ENCODE assay signal across 8 cellular contexts in genomic region chr6:147204060-147204785, GRCh38. TPM values are rescaled to one million over a fixed set of nuclear protein-coding genes. Genes with fewer than 3 reads are reported as not detected.
A peak's percentile ranks its signal among the peaks of the same experiment; 100 is the strongest.
DNase-seq lines count a peak whose midpoint lies in the region; ATAC-seq, FAIRE-seq and TF ChIP-seq lines count a peak whose summit lies in the region.

Gene STXBP5 (plus strand): TSS chr6:147204417. CDS start chr6:147204533, 116 bp downstream.

- H3K36me3 ChIP-seq in DND-41 (ENCODE audit: insufficient read depth, low read length): no peaks in the 10 kb centered on the region
- peaks cover 25% of the 10 kb centered on the region for H3K36me3 ChIP-seq in K562 (ENCODE audit: control insufficient read depth, insufficient read depth, low read length)

- POLR2A ChIA-PET in K562 (lab: Yijun Ruan, JAX): interaction anchor here (0.6 to 3.8 kb wide), 8 partner anchors 10 to 397 kb away, joined by 3 to 18 read pairs (median 4); no protein-coding TSS in a partner anchor

- H3K4me3 ChIP-seq in DND-41 (ENCODE audit: low read depth in 1 of 2, low read length in 2 of 2) (peak within 1 kb of the TSS; percentile 58 to 60; a peak in 3 of 4 replicates), K562 (peak within 1 kb of the TSS; percentile 88), iPS-11a (ENCODE audit: low read depth, low read length) (peak within 1 kb of the TSS; percentile 79)

- peak; percentile 62 for TF ChIP-seq POLR2A in K562 (conservative IDR thresholded peaks at IDR 0.05)

- DNase-seq in DND-41 (peak; percentile 48), HuH-7 (ENCODE audit: low spot score) (peak; percentile 34), T-helper 9 cell (peak; percentile 26), K562 (ENCODE audit: extremely low read depth in 1 of 4, low spot score in 3 of 4) (peak; percentile 35 to 73 (median 48)), sciatic nerve (ENCODE audit: low spot score) (peak; percentile 72), GOT3 (lab: John Stamatoyannopoulos, UW) (no peak)

- H3K4me1 ChIP-seq in DND-41 (ENCODE audit: insufficient read depth, low read length) (peaks cover 25% of the 10 kb centered on the region), K562 (replicated peaks in 1 of 2; ENCODE audit: control insufficient read depth in 2 of 2, insufficient read depth in 2 of 2, low read length in 2 of 2) (peaks cover 5 to 19% of the 10 kb centered on the region in 2 experiments)

- CTCF ChIA-PET in K562 (lab: Yijun Ruan, JAX; ENCODE audit: low intra/inter-chr PET ratio): interaction anchor here (1.3 kb wide), 1 partner anchor 301 kb away, joined by 4 read pairs; no protein-coding TSS in a partner anchor

- no TSS peak for BruUV-seq in K562 (replicated peaks; lab: Mats Ljungman, UMichigan)

- H3K9me3 ChIP-seq in DND-41 (ENCODE audit: insufficient read depth, low read length, severe bottlenecking) (no peaks in the 10 kb centered on the region), K562 (replicated peaks; ENCODE audit: control insufficient read depth, insufficient read depth, low read depth, low read length) (no peaks in the 10 kb centered on the region)

- no peak for TF ChIP-seq EP300 in K562 (IDR thresholded peaks at IDR 0.05; ENCODE audit: low read length)

- intact Hi-C loops in K562 (cut with micrococcal nuclease): no loop called here
- intact Hi-C loops in sciatic nerve (cut with DNase I): no loop called here

- H3K79me2 ChIP-seq in DND-41 (ENCODE audit: insufficient read depth, low read length) (peaks cover 8% of the 10 kb centered on the region; the same call in 1 of the 2 replicates), K562 (ENCODE audit: control insufficient read depth, insufficient read depth, low read length) (peaks cover 71% of the 10 kb centered on the region)

- FAIRE-seq in K562 (lab: Jason Lieb, UNC): no peak

- H2AFZ ChIP-seq in DND-41 (ENCODE audit: low read depth, low read length): peak within 1 kb of the TSS; percentile 75
- peak within 1 kb of the TSS; percentile 69 for H2AFZ ChIP-seq in K562 (ENCODE audit: low read depth, low read length)

- H3K9ac ChIP-seq in DND-41 (ENCODE audit: low read depth, low read length) (peak within 1 kb of the TSS; percentile 59), K562 (ENCODE audit: insufficient read depth in 1 of 2, low read depth in 2 of 2, low read length in 2 of 2) (peak within 1 kb of the TSS; percentile 83 to 97)

- ATAC-seq in DND-41 (ENCODE audit: insufficient read depth, low read depth) (peak; percentile 42), GM21447 (IDR thresholded peaks at IDR 0.05; ENCODE audit: unreplicated experiment) (peak; percentile 24), K562 (peak; percentile 6), sciatic nerve (no peak)

- H3K4me2 ChIP-seq in DND-41 (ENCODE audit: insufficient read depth, low read length): peak within 1 kb of the TSS; percentile 76
- H3K4me2 ChIP-seq in K562 (ENCODE audit: insufficient read depth, low read length): peak within 1 kb of the TSS; percentile 98

- 0% methylated on average over 35 of the region's 85 CpGs for WGBS in K562 (ENCODE audit: insufficient coverage, low coverage, missing lambda C conversion rate)

- H3K27ac ChIP-seq in DND-41 (ENCODE audit: low read length) (peak within 1 kb of the TSS; percentile 71), K562 (ENCODE audit: extremely low read depth, low read depth, low read length) (peak within 1 kb of the TSS; percentile 88)

- H4K20me1 ChIP-seq in DND-41 (ENCODE audit: insufficient read depth, low read length): no peaks in the 10 kb centered on the region
- no peaks in the 10 kb centered on the region; the same call in 1 of the 2 replicates for H4K20me1 ChIP-seq in K562 (replicated peaks; ENCODE audit: control insufficient read depth, insufficient read depth, low read length)

- H3K27me3 ChIP-seq in DND-41 (ENCODE audit: insufficient read depth, low read length, poor library complexity) (no peaks in the 10 kb centered on the region), K562 (ENCODE audit: control insufficient read depth in 2 of 2, insufficient read depth in 2 of 2, low read length in 2 of 2) (no peaks in the 10 kb centered on the region)

- in situ Hi-C loops in K562 (cut with MboI): loop anchor here (25.0 kb wide), 1 partner anchor 317 kb away; no protein-coding TSS in a partner anchor

- TF ChIP-seq RAD21 in K562 (CRISPR knock-in tag; conservative IDR thresholded peaks at IDR 0.05 in 1 of 2, IDR thresholded peaks at IDR 0.05 in 1 of 2): no peak

- TF ChIP-seq CTCF in DND-41 (IDR thresholded peaks at IDR 0.05; ENCODE audit: borderline replicate concordance, extremely low read depth, low read length, poor library complexity, severe bottlenecking) (no peak), K562 (IDR thresholded peaks at IDR 0.05 in 2 of 3, conservative IDR thresholded peaks at IDR 0.05 in 1 of 3; ENCODE audit: insufficient read depth in 2 of 3, low read depth in 1 of 3, low read length in 3 of 3) (no peak)

- no peaks in the 10 kb centered on the region for H3K9me1 ChIP-seq in K562 (ENCODE audit: control insufficient read depth, insufficient read depth, low read length)

TF ChIP-seq in K562, 482 proteins besides CTCF, POLR2A, EP300 and RAD21 (continues in another document):
- no peak for TF ChIP-seq SMAD2 (IDR thresholded peaks at IDR 0.05; ENCODE audit: low read depth, low read length)
- 0 out of 2 replicates have a peak, but pooled peaks have one; percentile 19 for TF ChIP-seq BCOR (IDR thresholded peaks at IDR 0.05)
- TF ChIP-seq, protein P1, sequence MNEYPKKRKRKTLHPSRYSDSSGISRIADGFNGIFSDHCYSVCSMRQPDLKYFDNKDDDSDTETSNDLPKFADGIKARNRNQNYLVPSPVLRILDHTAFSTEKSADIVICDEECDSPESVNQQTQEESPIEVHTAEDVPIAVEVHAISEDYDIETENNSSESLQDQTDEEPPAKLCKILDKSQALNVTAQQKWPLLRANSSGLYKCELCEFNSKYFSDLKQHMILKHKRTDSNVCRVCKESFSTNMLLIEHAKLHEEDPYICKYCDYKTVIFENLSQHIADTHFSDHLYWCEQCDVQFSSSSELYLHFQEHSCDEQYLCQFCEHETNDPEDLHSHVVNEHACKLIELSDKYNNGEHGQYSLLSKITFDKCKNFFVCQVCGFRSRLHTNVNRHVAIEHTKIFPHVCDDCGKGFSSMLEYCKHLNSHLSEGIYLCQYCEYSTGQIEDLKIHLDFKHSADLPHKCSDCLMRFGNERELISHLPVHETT (CRISPR knock-in tag; conservative IDR thresholded peaks at IDR 0.05 in 1 of 2, IDR thresholded peaks at IDR 0.05 in 1 of 2): 0 out of 4 replicates have a peak, but pooled peaks of 1 of the 2 experiments have one; percentile 16
- TF ChIP-seq ERF (CRISPR knock-in tag; IDR thresholded peaks at IDR 0.05): 0 out of 2 replicates have a peak, but pooled peaks have one; percentile 2
- TF ChIP-seq, protein P2, sequence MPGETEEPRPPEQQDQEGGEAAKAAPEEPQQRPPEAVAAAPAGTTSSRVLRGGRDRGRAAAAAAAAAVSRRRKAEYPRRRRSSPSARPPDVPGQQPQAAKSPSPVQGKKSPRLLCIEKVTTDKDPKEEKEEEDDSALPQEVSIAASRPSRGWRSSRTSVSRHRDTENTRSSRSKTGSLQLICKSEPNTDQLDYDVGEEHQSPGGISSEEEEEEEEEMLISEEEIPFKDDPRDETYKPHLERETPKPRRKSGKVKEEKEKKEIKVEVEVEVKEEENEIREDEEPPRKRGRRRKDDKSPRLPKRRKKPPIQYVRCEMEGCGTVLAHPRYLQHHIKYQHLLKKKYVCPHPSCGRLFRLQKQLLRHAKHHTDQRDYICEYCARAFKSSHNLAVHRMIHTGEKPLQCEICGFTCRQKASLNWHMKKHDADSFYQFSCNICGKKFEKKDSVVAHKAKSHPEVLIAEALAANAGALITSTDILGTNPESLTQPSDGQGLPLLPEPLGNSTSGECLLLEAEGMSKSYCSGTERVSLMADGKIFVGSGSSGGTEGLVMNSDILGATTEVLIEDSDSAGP (CRISPR knock-in tag; IDR thresholded peaks at IDR 0.05): no peak
- 0 out of 4 replicates have a peak, but pooled peaks of 1 of the 2 experiments have one; percentile 8 for TF ChIP-seq MAZ (CRISPR knock-in tag; conservative IDR thresholded peaks at IDR 0.05 in 1 of 2, IDR thresholded peaks at IDR 0.05 in 1 of 2)
- 0 out of 2 replicates have a peak, but pooled peaks have one; percentile 44 for TF ChIP-seq NKRF (IDR thresholded peaks at IDR 0.05; ENCODE audit: borderline replicate concordance)

RNA-seq across cellular contexts. Expression of gene STXBP5, which starts in this region (rescaled TPM):
- 282 and 467 TPM in 2 replicates for total RNA-seq in K562 (2011; cell fraction: chromatin; rRNA removed; ENCODE audit: low replicate concordance)
- 111 and 113 TPM in 2 replicates for total RNA-seq in K562 (2011; cell fraction: nucleolus; rRNA removed)
- total RNA-seq in K562 (2011; cell fraction: nucleoplasm; rRNA removed): 160 and 217 TPM in 2 replicates
- total RNA-seq in K562 (2014; rRNA removed) (50.1 and 60.1 TPM in 2 replicates), K562 (2014; rRNA removed; fragmentation: Illumina TruSeq; extraction: Trizol) (114 and 158 TPM in 2 replicates), K562 (2015; rRNA removed; fragmentation: Illumina TruSeq; extraction: Trizol) (144 and 155 TPM in 2 replicates), K562 (2021) (98.8 and 115 TPM in 2 replicates), sciatic nerve (26.2 TPM)
- polyA plus RNA-seq in K562 (2011; rRNA removed) (128 and 172 TPM in 2 replicates), K562 (2014; fragmentation: Illumina TruSeq; extraction: Trizol) (71.5 and 82.1 TPM in 2 replicates), K562 (2014; fragmentation: Nextera tagmentation; extraction: Ambion mirVana) (10 to 100 TPM; 23.3 to 23.9 TPM), K562 (2014; rRNA removed) (49.6 and 60.5 TPM in 2 replicates)
- polyA plus RNA-seq in K562 (2011; cell fraction: cytosol; rRNA removed): 42.0 and 63.5 TPM in 2 replicates
- polyA plus RNA-seq in K562 (2011; cell fraction: nucleus; rRNA removed): 254 and 270 TPM in 2 replicates
- polyA plus RNA-seq in K562 (2012): 56.3 and 84.9 TPM in 2 replicates
- 447 and 452 TPM in 2 replicates for polyA minus RNA-seq in K562 (2011; rRNA and poly(A)+ RNA removed)
- 96.1 and 167 TPM in 2 replicates for polyA minus RNA-seq in K562 (2011; cell fraction: cytosol; rRNA and poly(A)+ RNA removed)
- polyA minus RNA-seq in K562 (2011; cell fraction: nucleus; rRNA and poly(A)+ RNA removed): 374 and 571 TPM in 2 replicates
